Comparison of ENCODE assay signal across 1 cellular context in the genomic region with DNA sequence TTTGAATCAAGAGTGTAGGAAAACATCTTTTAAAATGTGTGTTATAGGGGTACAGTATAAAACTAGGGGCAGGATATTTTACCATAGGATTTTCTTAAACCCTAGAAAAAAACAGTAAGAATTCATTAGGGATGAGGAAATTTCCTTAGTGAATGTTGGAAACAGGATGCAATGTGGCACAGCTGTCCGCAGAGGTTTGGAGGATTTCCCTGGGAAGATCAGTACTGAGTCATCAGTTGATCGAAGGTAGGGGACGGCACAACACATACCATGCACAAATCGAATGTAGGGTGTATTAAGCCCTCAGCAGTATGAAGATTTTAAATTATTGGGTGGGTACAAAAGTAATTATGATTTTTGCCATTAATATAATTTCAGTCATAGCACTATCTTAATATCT.
TF ChIP-seq lines count a peak whose summit lies in the region.

No MANE protein-coding gene starts in this region.

TF ChIP-seq in GM23338, 12 proteins besides CTCF, POLR2A, EP300 and RAD21 (continued from another document):
- no peak for TF ChIP-seq ZNF462 (CRISPR knock-in tag; IDR thresholded peaks at IDR 0.05)
- TF ChIP-seq, protein P1, sequence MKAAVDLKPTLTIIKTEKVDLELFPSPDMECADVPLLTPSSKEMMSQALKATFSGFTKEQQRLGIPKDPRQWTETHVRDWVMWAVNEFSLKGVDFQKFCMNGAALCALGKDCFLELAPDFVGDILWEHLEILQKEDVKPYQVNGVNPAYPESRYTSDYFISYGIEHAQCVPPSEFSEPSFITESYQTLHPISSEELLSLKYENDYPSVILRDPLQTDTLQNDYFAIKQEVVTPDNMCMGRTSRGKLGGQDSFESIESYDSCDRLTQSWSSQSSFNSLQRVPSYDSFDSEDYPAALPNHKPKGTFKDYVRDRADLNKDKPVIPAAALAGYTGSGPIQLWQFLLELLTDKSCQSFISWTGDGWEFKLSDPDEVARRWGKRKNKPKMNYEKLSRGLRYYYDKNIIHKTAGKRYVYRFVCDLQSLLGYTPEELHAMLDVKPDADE (IDR thresholded peaks at IDR 0.05): no peak
- no peak for TF ChIP-seq EZH2phosphoT487 (IDR thresholded peaks at IDR 0.05; ENCODE audit: unreplicated experiment)
